ENCODE assay signal across 2 cellular contexts in the genomic region with DNA sequence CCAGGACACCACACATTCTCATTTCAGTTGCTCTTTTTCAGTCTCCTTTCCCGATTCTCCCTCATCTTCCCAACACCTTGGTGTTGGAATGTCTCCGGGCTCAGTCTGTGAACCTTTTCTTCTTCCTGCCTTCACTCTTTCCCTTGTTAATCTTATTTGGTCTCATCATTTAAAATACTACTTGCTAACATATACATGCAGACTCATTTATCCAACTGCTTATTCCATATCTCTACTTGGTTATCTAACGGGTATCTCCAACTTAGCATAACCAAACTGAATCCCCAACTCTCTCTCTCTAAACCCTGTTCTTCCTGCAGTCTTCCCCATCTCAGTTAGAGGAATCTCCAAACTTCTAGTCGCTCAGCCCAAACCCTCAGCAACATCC.
TF ChIP-seq lines count a peak whose summit lies in the region.

No MANE protein-coding gene starts in this region.

TF ChIP-seq in GM23338, 12 proteins besides CTCF, POLR2A, EP300 and RAD21:
- TF ChIP-seq STAT1 (IDR thresholded peaks at IDR 0.05; ENCODE audit: unreplicated experiment) (no peak), ZNF114 (CRISPR knock-in tag; IDR thresholded peaks at IDR 0.05) (no peak), POLR2AphosphoS5 (IDR thresholded peaks at IDR 0.05; ENCODE audit: low read depth) (no peak), EZH2phosphoT487 (IDR thresholded peaks at IDR 0.05; ENCODE audit: unreplicated experiment) (no peak), JUNB (IDR thresholded peaks at IDR 0.05; ENCODE audit: unreplicated experiment) (no peak), ETS1 (IDR thresholded peaks at IDR 0.05) (no peak), EZH2 (IDR thresholded peaks at IDR 0.05; ENCODE audit: low read depth, unreplicated experiment) (no peak), CREB1 (CRISPR knock-in tag; IDR thresholded peaks at IDR 0.05; ENCODE audit: low read depth) (no peak)
- TF ChIP-seq, protein P1, sequence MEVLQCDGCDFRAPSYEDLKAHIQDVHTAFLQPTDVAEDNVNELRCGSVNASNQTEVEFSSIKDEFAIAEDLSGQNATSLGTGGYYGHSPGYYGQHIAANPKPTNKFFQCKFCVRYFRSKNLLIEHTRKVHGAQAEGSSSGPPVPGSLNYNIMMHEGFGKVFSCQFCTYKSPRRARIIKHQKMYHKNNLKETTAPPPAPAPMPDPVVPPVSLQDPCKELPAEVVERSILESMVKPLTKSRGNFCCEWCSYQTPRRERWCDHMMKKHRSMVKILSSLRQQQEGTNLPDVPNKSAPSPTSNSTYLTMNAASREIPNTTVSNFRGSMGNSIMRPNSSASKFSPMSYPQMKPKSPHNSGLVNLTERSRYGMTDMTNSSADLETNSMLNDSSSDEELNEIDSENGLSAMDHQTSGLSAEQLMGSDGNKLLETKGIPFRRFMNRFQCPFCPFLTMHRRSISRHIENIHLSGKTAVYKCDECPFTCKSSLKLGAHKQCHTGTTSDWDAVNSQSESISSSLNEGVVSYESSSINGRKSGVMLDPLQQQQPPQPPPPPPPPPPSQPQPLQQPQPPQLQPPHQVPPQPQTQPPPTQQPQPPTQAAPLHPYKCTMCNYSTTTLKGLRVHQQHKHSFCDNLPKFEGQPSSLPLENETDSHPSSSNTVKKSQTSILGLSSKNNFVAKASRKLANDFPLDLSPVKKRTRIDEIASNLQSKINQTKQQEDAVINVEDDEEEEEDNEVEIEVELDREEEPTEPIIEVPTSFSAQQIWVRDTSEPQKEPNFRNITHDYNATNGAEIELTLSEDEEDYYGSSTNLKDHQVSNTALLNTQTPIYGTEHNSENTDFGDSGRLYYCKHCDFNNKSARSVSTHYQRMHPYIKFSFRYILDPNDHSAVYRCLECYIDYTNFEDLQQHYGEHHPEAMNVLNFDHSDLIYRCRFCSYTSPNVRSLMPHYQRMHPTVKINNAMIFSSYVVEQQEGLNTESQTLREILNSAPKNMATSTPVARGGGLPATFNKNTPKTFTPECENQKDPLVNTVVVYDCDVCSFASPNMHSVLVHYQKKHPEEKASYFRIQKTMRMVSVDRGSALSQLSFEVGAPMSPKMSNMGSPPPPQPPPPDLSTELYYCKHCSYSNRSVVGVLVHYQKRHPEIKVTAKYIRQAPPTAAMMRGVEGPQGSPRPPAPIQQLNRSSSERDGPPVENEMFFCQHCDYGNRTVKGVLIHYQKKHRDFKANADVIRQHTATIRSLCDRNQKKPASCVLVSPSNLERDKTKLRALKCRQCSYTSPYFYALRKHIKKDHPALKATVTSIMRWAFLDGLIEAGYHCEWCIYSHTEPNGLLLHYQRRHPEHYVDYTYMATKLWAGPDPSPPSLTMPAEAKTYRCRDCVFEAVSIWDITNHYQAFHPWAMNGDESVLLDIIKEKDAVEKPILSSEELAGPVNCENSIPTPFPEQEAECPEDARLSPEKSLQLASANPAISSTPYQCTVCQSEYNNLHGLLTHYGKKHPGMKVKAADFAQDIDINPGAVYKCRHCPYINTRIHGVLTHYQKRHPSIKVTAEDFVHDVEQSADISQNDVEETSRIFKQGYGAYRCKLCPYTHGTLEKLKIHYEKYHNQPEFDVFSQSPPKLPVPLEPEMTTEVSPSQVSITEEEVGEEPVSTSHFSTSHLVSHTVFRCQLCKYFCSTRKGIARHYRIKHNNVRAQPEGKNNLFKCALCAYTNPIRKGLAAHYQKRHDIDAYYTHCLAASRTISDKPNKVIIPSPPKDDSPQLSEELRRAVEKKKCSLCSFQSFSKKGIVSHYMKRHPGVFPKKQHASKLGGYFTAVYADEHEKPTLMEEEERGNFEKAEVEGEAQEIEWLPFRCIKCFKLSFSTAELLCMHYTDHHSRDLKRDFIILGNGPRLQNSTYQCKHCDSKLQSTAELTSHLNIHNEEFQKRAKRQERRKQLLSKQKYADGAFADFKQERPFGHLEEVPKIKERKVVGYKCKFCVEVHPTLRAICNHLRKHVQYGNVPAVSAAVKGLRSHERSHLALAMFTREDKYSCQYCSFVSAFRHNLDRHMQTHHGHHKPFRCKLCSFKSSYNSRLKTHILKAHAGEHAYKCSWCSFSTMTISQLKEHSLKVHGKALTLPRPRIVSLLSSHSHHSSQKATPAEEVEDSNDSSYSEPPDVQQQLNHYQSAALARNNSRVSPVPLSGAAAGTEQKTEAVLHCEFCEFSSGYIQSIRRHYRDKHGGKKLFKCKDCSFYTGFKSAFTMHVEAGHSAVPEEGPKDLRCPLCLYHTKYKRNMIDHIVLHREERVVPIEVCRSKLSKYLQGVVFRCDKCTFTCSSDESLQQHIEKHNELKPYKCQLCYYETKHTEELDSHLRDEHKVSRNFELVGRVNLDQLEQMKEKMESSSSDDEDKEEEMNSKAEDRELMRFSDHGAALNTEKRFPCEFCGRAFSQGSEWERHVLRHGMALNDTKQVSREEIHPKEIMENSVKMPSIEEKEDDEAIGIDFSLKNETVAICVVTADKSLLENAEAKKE (CRISPR knock-in tag; IDR thresholded peaks at IDR 0.05): no peak

TF ChIP-seq in GM12878, 131 proteins besides CTCF, POLR2A, EP300 and RAD21:
- no peak for TF ChIP-seq GATAD2B (conservative IDR thresholded peaks at IDR 0.05; ENCODE audit: low read depth)
